17 cellular contexts compared by ENCODE assay signal in the genomic region with DNA sequence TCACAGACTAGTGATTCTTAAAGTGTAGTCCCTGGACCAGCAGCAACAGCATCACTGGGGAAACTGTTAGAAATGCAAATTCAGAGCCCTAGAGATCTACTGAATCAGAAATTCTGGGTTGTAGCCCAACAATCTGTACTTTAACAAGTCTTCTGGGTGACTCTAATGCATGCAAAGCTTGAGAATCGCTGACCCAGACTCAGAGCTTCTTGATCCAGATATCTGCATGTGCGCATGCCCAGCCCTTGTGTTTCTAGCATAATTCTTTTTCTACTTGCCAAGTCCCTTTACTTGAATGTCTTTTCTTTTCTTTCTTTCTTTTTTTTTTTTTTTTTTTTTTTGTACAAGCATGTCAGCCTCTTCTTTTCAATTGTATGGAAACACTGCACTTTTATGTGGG.
DNase-seq lines count a peak whose midpoint lies in the region; TF ChIP-seq lines count a peak whose summit lies in the region.
"Had no signal": no experiment of that assay in that cellular context is flagged by ENCODE, and none has a peak within 500 bp of the region (broad histone marks: within the 10 kb centered on the region; RNA-seq: fewer than 3 reads in every experiment).

No MANE protein-coding gene starts in this region.

- peak overlapping the region; percentile 7 for H3K27ac ChIP-seq in caudate nucleus (ENCODE audit: low read depth, low read length)
- H3K27ac ChIP-seq: 22Rv1, A549, BLaER1 had no signal

- no peak for TF ChIP-seq CTCF in chondrocyte (IDR thresholded peaks at IDR 0.05)

- H3K4me3 Mint-ChIP-seq in chondrocyte (ENCODE audit: unreplicated experiment), result no peak overlapping the region
- H3K4me3 Mint-ChIP-seq: CD14-positive monocyte; CD4-positive, alpha-beta memory T cell; GM23338 had no signal

- no peaks in the 10 kb centered on the region for H3K27me3 Mint-ChIP-seq in chondrocyte (ENCODE audit: low read depth)
- H3K27me3 Mint-ChIP-seq: CD4-positive, alpha-beta memory T cell had no signal

- H3K4me1 Mint-ChIP-seq in chondrocyte (ENCODE audit: low read depth), result peaks cover 17% of the 10 kb centered on the region
- H3K4me1 Mint-ChIP-seq: CD14-positive monocyte; CD4-positive, alpha-beta memory T cell had no signal

- H3K36me3 Mint-ChIP-seq in chondrocyte (ENCODE audit: low read depth), result peaks cover 2% of the 10 kb centered on the region
- H3K36me3 Mint-ChIP-seq: CD14-positive monocyte; CD4-positive, alpha-beta memory T cell had no signal

- no peak overlapping the region for H3K27ac Mint-ChIP-seq in chondrocyte (ENCODE audit: unreplicated experiment)
- H3K27ac Mint-ChIP-seq: CD14-positive monocyte; CD4-positive, alpha-beta memory T cell; GM23338 had no signal

- peak; percentile 14 for DNase-seq in Ammon's horn (ENCODE audit: low spot score)
- DNase-seq in caudate nucleus (lab: John Stamatoyannopoulos, UW), result peak in 14 of 61 donors; percentile 2 to 38 (median 8)
- DNase-seq in medulla oblongata (ENCODE audit: extremely low spot score), result peak; percentile 35
- DNase-seq in putamen (ENCODE audit: low spot score), result peak; percentile 16
- DNase-seq in activated T-cell treated with anti-CD3 and anti-CD28 coated beads for 4 hours, result no peak
- DNase-seq in activated gamma-delta T cell treated with Interleukin-2 at 50 U/mL for 16 hours, result no peak
- DNase-seq in chondrocyte (ENCODE audit: low spot score), result no peak
- DNase-seq: AML-193; CD4-positive, alpha-beta memory T cell; DMS79 treated with DMSO at 0.1 percent for 48 hours; GF-D8; HCEC 1CT had no signal

- H3K9me3 Mint-ChIP-seq in chondrocyte (ENCODE audit: low read depth), result no peaks in the 10 kb centered on the region
- H3K9me3 Mint-ChIP-seq: GM23338 had no signal

Comparison
In these comparisons a context has a peak if more than half of its experiments do, and no peak if none do; other contexts are left out.
1. DNase-seq: peak in Ammon's horn (single experiment), medulla oblongata (single experiment) and putamen (single experiment); none in activated T-cell treated with anti-CD3 and anti-CD28 coated beads for 4 hours (single experiment), activated gamma-delta T cell treated with Interleukin-2 at 50 U/mL for 16 hours (single experiment) and chondrocyte (single experiment).